10 cellular contexts compared by ENCODE assay signal in the genomic region with DNA sequence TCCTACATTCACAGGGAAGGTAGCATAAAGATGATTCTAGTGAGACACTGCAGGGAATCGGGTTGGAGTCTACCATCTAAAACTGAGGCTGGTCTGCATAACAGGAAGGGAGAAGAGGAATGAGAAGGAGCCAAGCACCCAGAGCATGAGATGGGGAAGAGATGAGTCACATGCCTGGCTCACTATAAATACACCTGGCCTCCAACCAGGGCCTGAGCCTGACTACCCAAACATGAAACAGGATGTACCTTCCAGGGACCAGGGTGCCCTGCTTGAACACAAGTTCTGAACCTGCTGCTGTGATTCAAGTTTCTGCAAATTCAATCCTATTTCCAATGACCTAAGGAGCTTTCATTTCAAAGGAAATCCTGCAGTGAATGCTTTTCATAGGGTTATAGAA. TPM values are rescaled to one million over a fixed set of nuclear protein-coding genes. Genes with fewer than 3 reads are reported as not detected.
A peak's percentile ranks its signal among the peaks of the same experiment; 100 is the strongest.
DNase-seq lines count a peak whose midpoint lies in the region; ATAC-seq and TF ChIP-seq lines count a peak whose summit lies in the region.
"Had no signal": no experiment of that assay in that cellular context is flagged by ENCODE, and none has a peak within 500 bp of the region (broad histone marks: within the 10 kb centered on the region; RNA-seq: fewer than 3 reads in every experiment).

No MANE protein-coding gene starts in this region.

- POLR2A ChIA-PET in Panc1 (lab: Charles Lee), result no interaction called here

- CTCF ChIA-PET in Panc1 (lab: Charles Lee), result no interaction called here

- intact Hi-C loops in Panc1 (cut with micrococcal nuclease; ENCODE audit: unreplicated experiment) (no loop called here), sciatic nerve (cut with DNase I) (no loop called here)

- DNase-seq in Panc1 (ENCODE audit: low read depth, low spot score) (no peak), kidney tubule cell (ENCODE audit: low spot score) (peak; percentile 63), AG08395 (ENCODE audit: low spot score) (no peak), DMS 273 treated with DMSO at 0.1 percent for 48 hours (lab: John Stamatoyannopoulos, UW) (no peak), hippocampal formation (lab: John Stamatoyannopoulos, UW) (no peak), sciatic nerve (ENCODE audit: low spot score) (no peak)
- DNase-seq: nephron progenitor cell had no signal

- 0 out of 2 replicates have a peak overlapping the region, but pooled peaks have one; percentile 7 for H3K27ac ChIP-seq in Panc1 (ENCODE audit: low read length)
- H3K27ac ChIP-seq: thyroid gland had no signal

- no peaks in the 10 kb centered on the region for H3K27me3 ChIP-seq in Panc1 (ENCODE audit: control insufficient read depth, insufficient read depth, low read length)
- H3K27me3 ChIP-seq: thyroid gland had no signal

- no peaks in the 10 kb centered on the region for H3K36me3 ChIP-seq in Panc1 (ENCODE audit: control insufficient read depth, insufficient read depth, low read length)
- H3K36me3 ChIP-seq: thyroid gland had no signal

- no peak overlapping the region for H3K4me3 ChIP-seq in Panc1 (ENCODE audit: low read depth in 2 of 2, low read length in 2 of 2)
- H3K4me3 ChIP-seq: thyroid gland had no signal

- TF ChIP-seq CTCF in Panc1 (IDR thresholded peaks at IDR 0.05), result no peak

- peaks cover 19% of the 10 kb centered on the region for H3K4me1 ChIP-seq in Panc1 (ENCODE audit: control insufficient read depth, insufficient read depth, low read length)
- H3K4me1 ChIP-seq: thyroid gland had no signal

- in situ Hi-C loops in Panc1 (cut with HindIII; ENCODE audit: low pct_unique_long_range_greater_than_20kb, low sequenced_read_pairs), result no loop called here

- ATAC-seq in GM18868 (IDR thresholded peaks at IDR 0.05; ENCODE audit: unreplicated experiment) (peak; percentile 83), HG02642 (IDR thresholded peaks at IDR 0.05; ENCODE audit: poor library complexity, unreplicated experiment) (peak; percentile 61), Panc1 (peak; percentile 71; the same call in 1 of the 2 replicates), sciatic nerve (no peak)

- BruUV-seq in Panc1 (replicated peaks; lab: Mats Ljungman, UMichigan), result no TSS peak

- no peaks in the 10 kb centered on the region for H3K9me3 ChIP-seq in Panc1 (ENCODE audit: control insufficient read depth, insufficient read depth, low read depth, low read length)
- H3K9me3 ChIP-seq: thyroid gland had no signal

RNA-seq across cellular contexts. Expression of a gene that starts 24.9 kb away (rescaled TPM):
- total RNA-seq in Panc1 (2021; ENCODE audit: unreplicated experiment) (156 TPM), sciatic nerve (108 TPM)
- 193 TPM for polyA plus RNA-seq in Panc1 (2012; ENCODE audit: insufficient read length)
